ENCODE assay signal across 22 cellular contexts in the genomic region with DNA sequence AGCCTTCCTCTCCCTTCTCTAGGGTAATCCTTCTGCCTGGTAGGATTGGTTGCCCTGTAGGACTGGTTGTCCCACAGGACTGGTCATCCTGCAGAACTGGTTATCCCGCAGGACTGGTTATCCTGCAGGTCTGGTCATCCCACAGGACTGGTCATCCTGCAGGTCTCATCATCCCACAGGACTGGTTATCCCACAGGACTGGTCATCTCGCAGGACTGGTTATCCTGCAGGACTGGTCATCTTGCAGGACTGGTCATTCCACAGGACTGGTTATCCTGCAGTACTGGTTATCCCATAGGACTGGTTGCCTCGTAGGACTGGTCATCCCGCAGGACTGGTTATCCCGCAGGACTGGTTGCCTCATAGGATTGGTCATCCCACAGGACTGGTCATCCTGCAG. TPM values are rescaled to one million over a fixed set of nuclear protein-coding genes. Genes with fewer than 3 reads are reported as not detected.
"Had no signal": no experiment of that assay in that cellular context is flagged by ENCODE, and none has a peak within 500 bp of the region (broad histone marks: within the 10 kb centered on the region; RNA-seq: fewer than 3 reads in every experiment).

No MANE protein-coding gene starts in this region.

- H3K27me3 ChIP-seq: MG63 had no signal

- H3K27ac Mint-ChIP-seq: IgD-negative memory B cell had no signal

- DNase-seq: KBM-7, MG63, NCI-H1092, NCI-H1105 treated with DMSO at 0.1 percent for 48 hours, NCI-H1436, NCI-H187, NCI-H2029, NCI-H2081 treated with DMSO at 0.1 percent for 48 hours, NCI-H2171, NCI-H226, NCI-H446, NCI-H510A, NCI-H524 treated with DMSO at 0.1 percent for 48 hours, NCI-H69, NCI-H774, SHP77 had no signal

- H3K4me3 ChIP-seq: MG63, SJSA1, SK-N-MC had no signal

- H3K4me3 Mint-ChIP-seq: IgD-negative memory B cell had no signal

- H3K36me3 ChIP-seq: MG63, SJSA1 had no signal

- FAIRE-seq: HTR-8/SVneo had no signal

- H3K9me3 Mint-ChIP-seq: IgD-negative memory B cell had no signal

- H3K36me3 Mint-ChIP-seq: IgD-negative memory B cell had no signal

- ATAC-seq: Panc1 had no signal

- H3K4me1 Mint-ChIP-seq: IgD-negative memory B cell had no signal

RNA-seq across cellular contexts. Expression of a gene that starts 48.1 kb away (rescaled TPM):
- total RNA-seq: LHCN-M2 had no signal
- polyA plus RNA-seq: IgD-negative memory B cell had no signal
